11 cellular contexts compared by ENCODE assay signal in genomic region chr9:123321874-123322770, GRCh38. TPM values are rescaled to one million over a fixed set of nuclear protein-coding genes. Genes with fewer than 3 reads are reported as not detected.
DNase-seq lines count a peak whose midpoint lies in the region; ATAC-seq and TF ChIP-seq lines count a peak whose summit lies in the region.
"Had no signal": no experiment of that assay in that cellular context is flagged by ENCODE, and none has a peak within 500 bp of the region (broad histone marks: within the 10 kb centered on the region; RNA-seq: fewer than 3 reads in every experiment).

No MANE protein-coding gene starts in this region.

- in situ Hi-C loops in mammary epithelial cell (cut with MboI; ENCODE audit: low sequenced_read_pairs in 2 of 2) = no loop called here

- no peak overlapping the region for H3K27ac ChIP-seq in mammary epithelial cell (ENCODE audit: insufficient read depth, low read depth, low read length)
- H3K27ac ChIP-seq: gastroesophageal sphincter had no signal

- no peak for DNase-seq in Jurkat, Clone E6-1 (ENCODE audit: low read depth, low spot score)
- DNase-seq in naive B cell = no peak
- DNase-seq in mammary epithelial cell = no peak
- no peak for DNase-seq in hippocampal formation (lab: John Stamatoyannopoulos, UW)
- DNase-seq in NCI-H1436 (lab: John Stamatoyannopoulos, UW) = no peak
- DNase-seq: occipital lobe, SIG-M5 had no signal

- no peak overlapping the region for H3K4me2 ChIP-seq in mammary epithelial cell (ENCODE audit: insufficient read depth, low read depth, low read length)

- no peak overlapping the region for H3K9ac ChIP-seq in mammary epithelial cell (ENCODE audit: insufficient read depth, low read length)

- CTCF ChIA-PET in mammary epithelial cell (lab: Charles Lee; ENCODE audit: low non-redundant PET) = no interaction called here

- no peaks in the 10 kb centered on the region for H3K4me1 ChIP-seq in mammary epithelial cell (ENCODE audit: insufficient read depth, low read length)

- BruUV-seq in mammary epithelial cell (replicated peaks; lab: Mats Ljungman, UMichigan) = no TSS peak

- ATAC-seq in GM18517 (IDR thresholded peaks at IDR 0.05; ENCODE audit: unreplicated experiment) (peak; percentile 58), GM21390 (IDR thresholded peaks at IDR 0.05; ENCODE audit: unreplicated experiment) (peak; percentile 38), naive B cell (ENCODE audit: low read depth in 2 of 2) (no peak), HG03045 (IDR thresholded peaks at IDR 0.05; ENCODE audit: unreplicated experiment) (no peak)
- ATAC-seq: gastroesophageal sphincter had no signal

- peaks cover 3% of the 10 kb centered on the region for H3K27me3 ChIP-seq in mammary epithelial cell (ENCODE audit: insufficient read depth, low read length)
- H3K27me3 ChIP-seq: gastroesophageal sphincter had no signal

- intact Hi-C loops in mammary epithelial cell (cut with micrococcal nuclease) = no loop called here

- no peaks in the 10 kb centered on the region for H3K9me3 ChIP-seq in mammary epithelial cell (replicated peaks; ENCODE audit: insufficient read depth, low read length)
- H3K9me3 ChIP-seq: gastroesophageal sphincter had no signal

- H3K36me3 Mint-ChIP-seq in naive B cell = no peaks in the 10 kb centered on the region

- H3K27me3 Mint-ChIP-seq in naive B cell = no peaks in the 10 kb centered on the region

- H3K79me2 ChIP-seq in mammary epithelial cell (ENCODE audit: insufficient read depth, low read length) = no peaks in the 10 kb centered on the region

- dilution Hi-C loops in mammary epithelial cell (cut with HindIII; ENCODE audit: low sequenced_read_pairs) = no loop called here

- peak overlapping the region; percentile 41 for H3K4me3 ChIP-seq in Jurkat, Clone E6-1 (ENCODE audit: low read length)
- H3K4me3 ChIP-seq in mammary epithelial cell (replicated peaks in 1 of 3; ENCODE audit: insufficient read depth in 1 of 3, low read depth in 2 of 3, low read length in 3 of 3) = no peak overlapping the region
- H3K4me3 ChIP-seq: gastroesophageal sphincter had no signal

- no peaks in the 10 kb centered on the region for H3K36me3 ChIP-seq in mammary epithelial cell (ENCODE audit: insufficient read depth, low read length)
- H3K36me3 ChIP-seq: gastroesophageal sphincter had no signal

- peak overlapping the region; percentile 70 to 99 (median 96) for H3K27ac Mint-ChIP-seq in naive B cell

- no peaks in the 10 kb centered on the region for H3K9me3 Mint-ChIP-seq in naive B cell

- peak overlapping the region; percentile 50 to 88 (median 82) for H3K4me3 Mint-ChIP-seq in naive B cell

- H4K20me1 ChIP-seq in mammary epithelial cell (ENCODE audit: insufficient read depth, low read length) = no peaks in the 10 kb centered on the region

- TF ChIP-seq CTCF in mammary epithelial cell (conservative IDR thresholded peaks at IDR 0.05 in 1 of 2, IDR thresholded peaks at IDR 0.05 in 1 of 2; ENCODE audit: extremely low read depth in 1 of 2, insufficient read depth in 1 of 2, low read depth in 1 of 2, low read length in 2 of 2) = no peak

- peaks cover 65 to 97% (median 86%) of the 10 kb centered on the region in 3 donors for H3K4me1 Mint-ChIP-seq in naive B cell

- WGBS in mammary epithelial cell (ENCODE audit: low coverage, missing lambda C conversion rate) = 82% methylated on average over 6 of the region's 6 CpGs

- H2AFZ ChIP-seq in mammary epithelial cell (ENCODE audit: low read depth, low read length) = no peak overlapping the region

RNA-seq across cellular contexts. Expression of gene CRB2, which starts 33.9 kb away (rescaled TPM):
- polyA plus RNA-seq in Jurkat, Clone E6-1 (2012; ENCODE audit: insufficient read depth, insufficient read length) = not detected
- polyA plus RNA-seq in naive B cell (ENCODE audit: low read depth in 6 of 6) (under 1 TPM in 2 of 6 donors, not detected in 4; 0.09 to 0.12 TPM), mammary epithelial cell (not detected)
- under 1 TPM in 1 of 2 donors, not detected in 1; 0.17 TPM for total RNA-seq in mammary epithelial cell
- not detected for polyA minus RNA-seq in mammary epithelial cell
- total RNA-seq: gastroesophageal sphincter had no signal

RNA-seq across cellular contexts. Expression of gene STRBP, which starts 53.7 kb away (rescaled TPM):
- polyA plus RNA-seq in Jurkat, Clone E6-1 (2012; ENCODE audit: insufficient read depth, insufficient read length) = 73.3 TPM
- polyA plus RNA-seq in naive B cell (ENCODE audit: low read depth in 6 of 6) (100 to 1,000 TPM; 126 to 197 (median 155) TPM), mammary epithelial cell (7.9 TPM)
- total RNA-seq in mammary epithelial cell = 10 to 100 TPM; 10.8 to 11.6 TPM
- polyA minus RNA-seq in mammary epithelial cell = 11.2 TPM

Comparison
In these comparisons a context has a peak if more than half of its experiments do, and no peak if none do; other contexts are left out.
1. ATAC-seq: peak in GM18517 (single experiment) and GM21390 (single experiment); none in naive B cell (0 of 2) and HG03045 (single experiment).
2. RNA of gene STRBP, which starts 53.7 kb away (polyA plus RNA-seq): 126 to 197 TPM in naive B cell; 7.9 TPM in mammary epithelial cell (single experiment); every median in the first group is over 10 times any median in the second.